Comparison of ENCODE assay signal across 8 cellular contexts in the genomic region with DNA sequence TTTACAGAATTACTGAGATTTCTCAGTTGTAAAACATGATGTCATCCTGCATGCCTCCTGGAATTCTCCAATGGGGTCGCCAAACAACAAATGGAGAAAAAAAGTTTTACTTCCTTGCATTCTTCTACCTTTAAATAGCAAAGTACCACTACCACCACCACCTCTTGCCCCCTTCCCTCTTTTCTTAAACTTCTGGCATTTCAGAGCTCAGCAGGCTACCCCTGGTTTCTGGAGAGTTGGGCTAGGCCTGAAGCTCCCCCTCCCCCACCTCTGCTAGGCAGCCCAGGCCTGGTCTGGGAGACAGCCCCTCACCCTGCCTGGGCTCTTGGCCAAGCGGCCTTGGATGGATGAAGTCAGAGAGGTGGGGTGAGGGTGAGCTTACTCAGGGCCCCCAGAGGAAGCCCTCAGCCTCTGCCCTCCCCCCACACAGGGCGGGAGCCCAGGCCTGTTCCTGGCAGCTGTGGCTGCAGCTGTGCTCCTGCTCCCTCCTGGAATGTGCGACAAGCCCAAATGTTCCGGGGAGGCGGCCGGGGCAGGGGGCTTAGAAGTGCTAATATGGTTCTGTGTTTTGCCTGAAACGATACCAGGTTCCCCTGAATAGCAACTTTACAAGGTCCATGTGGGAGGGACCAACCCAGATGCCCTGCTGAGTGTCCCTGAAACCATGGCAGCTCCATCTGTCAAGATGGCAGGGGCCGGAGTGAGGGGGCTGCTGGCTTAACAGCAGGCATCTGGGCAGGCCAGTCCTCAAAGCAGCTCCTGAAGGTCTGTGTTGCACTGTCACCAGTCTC. TPM values are rescaled to one million over a fixed set of nuclear protein-coding genes. Genes with fewer than 3 reads are reported as not detected.
DNase-seq lines count a peak whose midpoint lies in the region; ATAC-seq and TF ChIP-seq lines count a peak whose summit lies in the region.

No MANE protein-coding gene starts in this region.

- H3K4me1 Mint-ChIP-seq in stimulated activated effector memory CD8-positive, alpha-beta T cell treated with anti-CD3 and anti-CD28 coated beads, Interleukin-12 subunit alpha, Interleukin-12 subunit beta, amount 100 ng/mL, for 72 hours, result peaks cover 17% of the 10 kb centered on the region
- H3K4me1 Mint-ChIP-seq in T-helper 2 cell treated with Interferon-gamma antibody and Interleukin-4, amounts not matched to agents 5 μg/mL and 100 μg/mL, for 36 hours (ENCODE audit: low read depth), result peaks cover 12% of the 10 kb centered on the region
- peaks cover 8% of the 10 kb centered on the region for H3K4me1 Mint-ChIP-seq in activated CD8-positive, alpha-beta T cell treated with anti-CD3 and anti-CD28 coated beads for 36 hours (ENCODE audit: low read depth)
- peaks cover 21% of the 10 kb centered on the region for H3K4me1 Mint-ChIP-seq in activated CD4-positive, alpha-beta T cell treated with anti-CD3 and anti-CD28 coated beads, Interleukin-2, amount 10 ng/mL, durations not matched to agents 24 days and 14 days

- peaks cover 20% of the 10 kb centered on the region for H3K36me3 Mint-ChIP-seq in stimulated activated effector memory CD8-positive, alpha-beta T cell treated with anti-CD3 and anti-CD28 coated beads, Interleukin-12 subunit alpha, Interleukin-12 subunit beta, amount 100 ng/mL, for 72 hours
- H3K36me3 Mint-ChIP-seq in T-helper 2 cell treated with Interferon-gamma antibody and Interleukin-4, amounts not matched to agents 5 μg/mL and 100 μg/mL, for 36 hours (ENCODE audit: low read depth), result peaks cover 31% of the 10 kb centered on the region
- H3K36me3 Mint-ChIP-seq in activated CD8-positive, alpha-beta T cell treated with anti-CD3 and anti-CD28 coated beads for 36 hours (ENCODE audit: low read depth), result peaks cover 2% of the 10 kb centered on the region
- peaks cover 29% of the 10 kb centered on the region for H3K36me3 Mint-ChIP-seq in activated CD4-positive, alpha-beta T cell treated with anti-CD3 and anti-CD28 coated beads, Interleukin-2, amount 10 ng/mL, durations not matched to agents 24 days and 14 days (ENCODE audit: low read depth)

- H3K4me3 ChIP-seq in HFF-Myc (replicated peaks; ENCODE audit: low read depth, low read length), result no peak overlapping the region
- H3K4me3 ChIP-seq in kidney epithelial cell (ENCODE audit: low read depth, low read length), result no peak overlapping the region

- DNase-seq in HFF-Myc (ENCODE audit: extremely low read depth, low read depth) (peak; percentile 33), cerebellum (ENCODE audit: low spot score) (peak; percentile 70), kidney epithelial cell (ENCODE audit: low read depth) (peak; percentile 87), T1000 (lab: John Stamatoyannopoulos, UW) (no peak)
- DNase-seq in stimulated activated effector memory CD8-positive, alpha-beta T cell treated with anti-CD3 and anti-CD28 coated beads, Interleukin-12 subunit alpha, Interleukin-12 subunit beta, amount 100 ng/mL, for 72 hours (ENCODE audit: low spot score in 2 of 2), result no peak
- no peak for DNase-seq in T-helper 2 cell treated with Interferon-gamma antibody and Interleukin-4, amounts not matched to agents 5 μg/mL and 100 μg/mL, for 36 hours (ENCODE audit: low spot score)
- no peak for DNase-seq in activated CD8-positive, alpha-beta T cell treated with anti-CD3 and anti-CD28 coated beads for 36 hours
- no peak for DNase-seq in activated CD4-positive, alpha-beta T cell treated with anti-CD3 and anti-CD28 coated beads, Interleukin-2, amount 10 ng/mL, durations not matched to agents 24 days and 14 days

- no peaks in the 10 kb centered on the region for H3K27me3 Mint-ChIP-seq in T-helper 2 cell treated with Interferon-gamma antibody and Interleukin-4, amounts not matched to agents 5 μg/mL and 100 μg/mL, for 36 hours (ENCODE audit: low read depth)
- H3K27me3 Mint-ChIP-seq in activated CD8-positive, alpha-beta T cell treated with anti-CD3 and anti-CD28 coated beads for 36 hours, result no peaks in the 10 kb centered on the region
- H3K27me3 Mint-ChIP-seq in activated CD4-positive, alpha-beta T cell treated with anti-CD3 and anti-CD28 coated beads, Interleukin-2, amount 10 ng/mL, durations not matched to agents 24 days and 14 days, result peaks cover 6% of the 10 kb centered on the region

- no peak overlapping the region for H3K4me3 Mint-ChIP-seq in stimulated activated effector memory CD8-positive, alpha-beta T cell treated with anti-CD3 and anti-CD28 coated beads, Interleukin-12 subunit alpha, Interleukin-12 subunit beta, amount 100 ng/mL, for 72 hours
- no peak overlapping the region for H3K4me3 Mint-ChIP-seq in T-helper 2 cell treated with Interferon-gamma antibody and Interleukin-4, amounts not matched to agents 5 μg/mL and 100 μg/mL, for 36 hours
- H3K4me3 Mint-ChIP-seq in activated CD8-positive, alpha-beta T cell treated with anti-CD3 and anti-CD28 coated beads for 36 hours, result no peak overlapping the region
- H3K4me3 Mint-ChIP-seq in activated CD4-positive, alpha-beta T cell treated with anti-CD3 and anti-CD28 coated beads, Interleukin-2, amount 10 ng/mL, durations not matched to agents 24 days and 14 days, result no peak overlapping the region

- H3K36me3 ChIP-seq in kidney epithelial cell (ENCODE audit: control insufficient read depth, insufficient read depth, low read length), result no peaks in the 10 kb centered on the region

- ATAC-seq in stimulated activated effector memory CD8-positive, alpha-beta T cell treated with anti-CD3 and anti-CD28 coated beads, Interleukin-12 subunit alpha, Interleukin-12 subunit beta, amount 100 ng/mL, for 72 hours, result no peak
- ATAC-seq in activated CD8-positive, alpha-beta T cell treated with anti-CD3 and anti-CD28 coated beads for 36 hours, result no peak

- H3K9me3 Mint-ChIP-seq in stimulated activated effector memory CD8-positive, alpha-beta T cell treated with anti-CD3 and anti-CD28 coated beads, Interleukin-12 subunit alpha, Interleukin-12 subunit beta, amount 100 ng/mL, for 72 hours, result no peaks in the 10 kb centered on the region
- H3K9me3 Mint-ChIP-seq in T-helper 2 cell treated with Interferon-gamma antibody and Interleukin-4, amounts not matched to agents 5 μg/mL and 100 μg/mL, for 36 hours, result peaks cover 3% of the 10 kb centered on the region
- no peaks in the 10 kb centered on the region for H3K9me3 Mint-ChIP-seq in activated CD8-positive, alpha-beta T cell treated with anti-CD3 and anti-CD28 coated beads for 36 hours
- H3K9me3 Mint-ChIP-seq in activated CD4-positive, alpha-beta T cell treated with anti-CD3 and anti-CD28 coated beads, Interleukin-2, amount 10 ng/mL, durations not matched to agents 24 days and 14 days, result peaks cover 3% of the 10 kb centered on the region

- TF ChIP-seq CTCF in HFF-Myc (IDR thresholded peaks at IDR 0.05; ENCODE audit: low read depth, low read length, missing control alignments) (no peak), kidney epithelial cell (IDR thresholded peaks at IDR 0.05; ENCODE audit: insufficient read depth, low read length, poor library complexity, severe bottlenecking) (no peak)
- no peak for TF ChIP-seq CTCF in activated CD8-positive, alpha-beta T cell treated with anti-CD3 and anti-CD28 coated beads for 36 hours (IDR thresholded peaks at IDR 0.05)

- H3K27me3 ChIP-seq in kidney epithelial cell (ENCODE audit: control insufficient read depth, insufficient read depth, low read length), result no peaks in the 10 kb centered on the region

- POLR2A ChIA-PET in activated CD8-positive, alpha-beta T cell treated with anti-CD3 and anti-CD28 coated beads for 36 hours (lab: Charles Lee), result interaction anchor here (0.9 to 1.6 kb wide), 4 partner anchors 12 to 61 kb away, joined by 3 to 4 read pairs (median 4); no protein-coding TSS in a partner anchor

- intact Hi-C loops in activated CD8-positive, alpha-beta T cell treated with anti-CD3 and anti-CD28 coated beads for 36 hours (cut with micrococcal nuclease), result no loop called here
- intact Hi-C loops in activated CD4-positive, alpha-beta T cell treated with anti-CD3 and anti-CD28 coated beads, Interleukin-2, amount 10 ng/mL, durations not matched to agents 24 days and 14 days (cut with micrococcal nuclease), result loop anchor here (5.0 to 10.0 kb wide), 2 partner anchors 36 to 208 kb away; partner anchors contain the start of gene OR2S2

- CTCF ChIA-PET in activated CD8-positive, alpha-beta T cell treated with anti-CD3 and anti-CD28 coated beads for 36 hours (lab: Charles Lee), result interaction anchor here (0.8 to 10.1 kb wide), 8 partner anchors 8 to 155 kb away, joined by 3 to 330 read pairs (median 8); partner anchors contain the start of genes CLTA and GLIPR2

- H3K27ac Mint-ChIP-seq in stimulated activated effector memory CD8-positive, alpha-beta T cell treated with anti-CD3 and anti-CD28 coated beads, Interleukin-12 subunit alpha, Interleukin-12 subunit beta, amount 100 ng/mL, for 72 hours, result peak overlapping the region; percentile 11
- no peak overlapping the region for H3K27ac Mint-ChIP-seq in T-helper 2 cell treated with Interferon-gamma antibody and Interleukin-4, amounts not matched to agents 5 μg/mL and 100 μg/mL, for 36 hours
- no peak overlapping the region for H3K27ac Mint-ChIP-seq in activated CD8-positive, alpha-beta T cell treated with anti-CD3 and anti-CD28 coated beads for 36 hours
- H3K27ac Mint-ChIP-seq in activated CD4-positive, alpha-beta T cell treated with anti-CD3 and anti-CD28 coated beads, Interleukin-2, amount 10 ng/mL, durations not matched to agents 24 days and 14 days, result no peak overlapping the region

RNA-seq across cellular contexts. Expression of gene CCIN, which starts 5.9 kb away (rescaled TPM):
- total RNA-seq in cerebellum (2.3 TPM), kidney epithelial cell (not detected in 2 replicates)
- not detected for total RNA-seq in activated CD8-positive, alpha-beta T cell treated with anti-CD3 and anti-CD28 coated beads for 36 hours
- not detected in 2 replicates for total RNA-seq in activated CD4-positive, alpha-beta T cell treated with anti-CD3 and anti-CD28 coated beads, Interleukin-2, amount 10 ng/mL, durations not matched to agents 24 days and 14 days

RNA-seq across cellular contexts. Expression of gene GLIPR2, which starts 26.7 kb away (rescaled TPM):
- 13.0 TPM for total RNA-seq in cerebellum
- total RNA-seq in kidney epithelial cell, result 38.6 and 43.1 TPM in 2 replicates
- total RNA-seq in activated CD8-positive, alpha-beta T cell treated with anti-CD3 and anti-CD28 coated beads for 36 hours, result 10 to 100 TPM; 12.2 to 13.6 TPM
- total RNA-seq in activated CD4-positive, alpha-beta T cell treated with anti-CD3 and anti-CD28 coated beads, Interleukin-2, amount 10 ng/mL, durations not matched to agents 24 days and 14 days, result 25.5 and 25.7 TPM in 2 replicates

RNA-seq across cellular contexts. Expression of gene CLTA, which starts 27.5 kb away (rescaled TPM):
- total RNA-seq in cerebellum, result 79.3 TPM
- total RNA-seq in kidney epithelial cell, result 482 and 576 TPM in 2 replicates
- total RNA-seq in activated CD8-positive, alpha-beta T cell treated with anti-CD3 and anti-CD28 coated beads for 36 hours, result 100 to 1,000 TPM; 116 to 119 TPM
- total RNA-seq in activated CD4-positive, alpha-beta T cell treated with anti-CD3 and anti-CD28 coated beads, Interleukin-2, amount 10 ng/mL, durations not matched to agents 24 days and 14 days, result 173 and 177 TPM in 2 replicates

Comparison
In these comparisons a context has a peak if more than half of its experiments do, and no peak if none do; other contexts are left out.
1. DNase-seq: peak in HFF-Myc (single experiment), cerebellum (single experiment) and kidney epithelial cell (single experiment); none in stimulated activated effector memory CD8-positive, alpha-beta T cell treated with anti-CD3 and anti-CD28 coated beads, Interleukin-12 subunit alpha, Interleukin-12 subunit beta, amount 100 ng/mL, for 72 hours (0 of 2), T-helper 2 cell treated with Interferon-gamma antibody and Interleukin-4, amounts not matched to agents 5 μg/mL and 100 μg/mL, for 36 hours (single experiment), activated CD8-positive, alpha-beta T cell treated with anti-CD3 and anti-CD28 coated beads for 36 hours (single experiment), activated CD4-positive, alpha-beta T cell treated with anti-CD3 and anti-CD28 coated beads, Interleukin-2, amount 10 ng/mL, durations not matched to agents 24 days and 14 days (single experiment) and T1000 (single experiment).